1 cellular context compared by ENCODE assay signal in genomic region chr3:9826815-9827574, GRCh38.
TF ChIP-seq lines count a peak whose summit lies in the region.

No MANE protein-coding gene starts in this region.

TF ChIP-seq in H1, 55 proteins besides CTCF, POLR2A, EP300 and RAD21:
- TF ChIP-seq RFX5 (IDR thresholded peaks at IDR 0.05; ENCODE audit: borderline replicate concordance, low read depth, low read length) (no peak), POLR2AphosphoS5 (IDR thresholded peaks at IDR 0.05; ENCODE audit: low read depth, low read length) (0 out of 2 replicates have a peak, but pooled peaks have one; percentile 22), SRF (IDR thresholded peaks at IDR 0.05; ENCODE audit: low read depth, low read length) (no peak), EGR1 (IDR thresholded peaks at IDR 0.05; ENCODE audit: borderline replicate concordance, low read depth, low read length) (no peak), CHD1 (IDR thresholded peaks at IDR 0.05; ENCODE audit: low read depth, low read length) (no peak), CBX5 (IDR thresholded peaks at IDR 0.05; ENCODE audit: low read depth, low read length) (no peak), FOSL1 (IDR thresholded peaks at IDR 0.05; ENCODE audit: insufficient read depth, low read depth, low read length) (no peak), SAP30 (IDR thresholded peaks at IDR 0.05; ENCODE audit: insufficient read depth, insufficient replicate concordance, low read length) (no peak), SIX5 (IDR thresholded peaks at IDR 0.05; ENCODE audit: low read depth, low read length) (no peak), ZNF274 (IDR thresholded peaks at IDR 0.05; ENCODE audit: borderline replicate concordance, extremely low read depth, low read length) (no peak)
- TF ChIP-seq, protein P1, sequence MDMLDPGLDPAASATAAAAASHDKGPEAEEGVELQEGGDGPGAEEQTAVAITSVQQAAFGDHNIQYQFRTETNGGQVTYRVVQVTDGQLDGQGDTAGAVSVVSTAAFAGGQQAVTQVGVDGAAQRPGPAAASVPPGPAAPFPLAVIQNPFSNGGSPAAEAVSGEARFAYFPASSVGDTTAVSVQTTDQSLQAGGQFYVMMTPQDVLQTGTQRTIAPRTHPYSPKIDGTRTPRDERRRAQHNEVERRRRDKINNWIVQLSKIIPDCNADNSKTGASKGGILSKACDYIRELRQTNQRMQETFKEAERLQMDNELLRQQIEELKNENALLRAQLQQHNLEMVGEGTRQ (IDR thresholded peaks at IDR 0.05; ENCODE audit: low read length): peak; percentile 28; the same call in 1 of the 2 replicates
